ENCODE assay signal across 8 cellular contexts in genomic region chr4:18689308-18689915, GRCh38.
DNase-seq lines count a peak whose midpoint lies in the region; ATAC-seq and TF ChIP-seq lines count a peak whose summit lies in the region.

No MANE protein-coding gene starts in this region.

- peaks cover 2 to 11% of the 10 kb centered on the region in 2 donors for H3K4me1 ChIP-seq in neuronal stem cell (ENCODE audit: control insufficient read depth in 2 of 2, insufficient read depth in 1 of 2, low read depth in 1 of 2, low read length in 2 of 2)

- no peak overlapping the region for H2BK12ac ChIP-seq in neuronal stem cell (ENCODE audit: low read length)

- peaks cover 8% of the 10 kb centered on the region for H3K27me3 Mint-ChIP-seq in activated CD4-positive, alpha-beta memory T cell treated with anti-CD3 and anti-CD28 coated beads, Interleukin-2, amount 10 ng/mL, durations not matched to agents 7 days and 5 days

- CTCF ChIA-PET in activated CD4-positive, alpha-beta memory T cell treated with anti-CD3 and anti-CD28 coated beads, Interleukin-2, amount 10 ng/mL, durations not matched to agents 7 days and 5 days (lab: Charles Lee): no interaction called here

- no peak overlapping the region for H3K4me3 Mint-ChIP-seq in activated CD4-positive, alpha-beta memory T cell treated with anti-CD3 and anti-CD28 coated beads, Interleukin-2, amount 10 ng/mL, durations not matched to agents 7 days and 5 days

- no peak overlapping the region for H2AK5ac ChIP-seq in neuronal stem cell (ENCODE audit: low read depth, low read length)

- no peak overlapping the region for H3K23ac ChIP-seq in neuronal stem cell (ENCODE audit: low read depth, low read length, poor library complexity)

- ATAC-seq in HG02623 (IDR thresholded peaks at IDR 0.05; ENCODE audit: unreplicated experiment): peak; percentile 77

- peak; percentile 92 for TF ChIP-seq CTCF in fibroblast of pulmonary artery (IDR thresholded peaks at IDR 0.05; ENCODE audit: low read length, missing control alignments)

- H2BK120ac ChIP-seq in neuronal stem cell (ENCODE audit: low read depth, low read length): no peak overlapping the region

- H3K27ac Mint-ChIP-seq in activated CD4-positive, alpha-beta memory T cell treated with anti-CD3 and anti-CD28 coated beads, Interleukin-2, amount 10 ng/mL, durations not matched to agents 7 days and 5 days: no peak overlapping the region

- no peaks in the 10 kb centered on the region for H3K79me1 ChIP-seq in neuronal stem cell (ENCODE audit: low read depth, low read length)

- no peaks in the 10 kb centered on the region for H3K9me3 Mint-ChIP-seq in activated CD4-positive, alpha-beta memory T cell treated with anti-CD3 and anti-CD28 coated beads, Interleukin-2, amount 10 ng/mL, durations not matched to agents 7 days and 5 days

- peak; percentile 63 for DNase-seq in activated effector memory CD4-positive, alpha-beta T cell treated with anti-CD3 and anti-CD28 coated beads, Interleukin-2, amount 50 U/mL, for 16 hours
- no peak for DNase-seq in activated effector memory CD4-positive, alpha-beta T cell treated with Interleukin-2 at 50 U/mL for 16 hours
- DNase-seq in NCI-H2029 treated with DMSO at 0.1 percent for 48 hours (lab: John Stamatoyannopoulos, UW) (peak; percentile 5), fibroblast of pulmonary artery (ENCODE audit: low read depth) (peak; percentile 82), neuronal stem cell (ENCODE audit: low spot score) (peak; percentile 67)
- DNase-seq in activated CD4-positive, alpha-beta memory T cell treated with anti-CD3 and anti-CD28 coated beads, Interleukin-2, amount 10 ng/mL, durations not matched to agents 7 days and 5 days: peak; percentile 24
- DNase-seq in stimulated activated naive CD4-positive, alpha-beta T cell treated with Interleukin-2 at 50 U/mL for 16 hours (lab: John Stamatoyannopoulos, UW): no peak

- H3K36me3 ChIP-seq in neuronal stem cell (replicated peaks in 1 of 2; ENCODE audit: control insufficient read depth in 2 of 2, insufficient read depth in 2 of 2, low read length in 2 of 2): no peaks in the 10 kb centered on the region

- H3K18ac ChIP-seq in neuronal stem cell (ENCODE audit: low read length): no peak overlapping the region

- no peak overlapping the region for H3K14ac ChIP-seq in neuronal stem cell (ENCODE audit: low read length)

- no peak overlapping the region for H4K8ac ChIP-seq in neuronal stem cell (ENCODE audit: low read depth, low read length)

- no peak overlapping the region for H3K4me2 ChIP-seq in neuronal stem cell (ENCODE audit: insufficient read depth, low read length, poor library complexity, severe bottlenecking)

- no peak overlapping the region for H2BK5ac ChIP-seq in neuronal stem cell (ENCODE audit: low read length)

- H3K27ac ChIP-seq in neuronal stem cell (replicated peaks; ENCODE audit: low read length): no peak overlapping the region

- H3K36me3 Mint-ChIP-seq in activated CD4-positive, alpha-beta memory T cell treated with anti-CD3 and anti-CD28 coated beads, Interleukin-2, amount 10 ng/mL, durations not matched to agents 7 days and 5 days (ENCODE audit: low read depth): no peaks in the 10 kb centered on the region

- no peak overlapping the region for H3K4me3 ChIP-seq in fibroblast of pulmonary artery (replicated peaks; ENCODE audit: low read depth, low read length)
- H3K4me3 ChIP-seq in neuronal stem cell (ENCODE audit: low read length in 2 of 2): no peak overlapping the region

- no peak overlapping the region for H2BK15ac ChIP-seq in neuronal stem cell (ENCODE audit: low read length)

- H3K9ac ChIP-seq in neuronal stem cell (ENCODE audit: low read depth, low read length, poor library complexity): no peak overlapping the region

- H3K4ac ChIP-seq in neuronal stem cell (ENCODE audit: low read length): no peak overlapping the region

- WGBS in neuronal stem cell (ENCODE audit: extremely low coverage in 2 of 2, insufficient read length in 2 of 2, insufficient replicate concordance in 1 of 2), 2 donors: no CpG with 5 or more reads among the region's 6 CpGs

- H4K91ac ChIP-seq in neuronal stem cell (ENCODE audit: low read depth, low read length, poor library complexity): no peak overlapping the region

- no peaks in the 10 kb centered on the region for H3K4me1 Mint-ChIP-seq in activated CD4-positive, alpha-beta memory T cell treated with anti-CD3 and anti-CD28 coated beads, Interleukin-2, amount 10 ng/mL, durations not matched to agents 7 days and 5 days

- H2AFZ ChIP-seq in neuronal stem cell (ENCODE audit: low read length): no peak overlapping the region

- POLR2A ChIA-PET in activated CD4-positive, alpha-beta memory T cell treated with anti-CD3 and anti-CD28 coated beads, Interleukin-2, amount 10 ng/mL, durations not matched to agents 7 days and 5 days (lab: Charles Lee): no interaction called here

- no peaks in the 10 kb centered on the region for H3K27me3 ChIP-seq in neuronal stem cell (ENCODE audit: control insufficient read depth in 3 of 3, insufficient read depth in 3 of 3, low read depth in 1 of 3, low read length in 3 of 3)

- H3K9me3 ChIP-seq in neuronal stem cell (replicated peaks in 1 of 2; ENCODE audit: control insufficient read depth in 2 of 2, insufficient read depth in 1 of 2, low read depth in 1 of 2, low read length in 2 of 2): no peaks in the 10 kb centered on the region

Comparison
In these comparisons a context has a peak if more than half of its experiments do, and no peak if none do; other contexts are left out.
1. DNase-seq: peak in activated effector memory CD4-positive, alpha-beta T cell treated with anti-CD3 and anti-CD28 coated beads, Interleukin-2, amount 50 U/mL, for 16 hours (single experiment), NCI-H2029 treated with DMSO at 0.1 percent for 48 hours (single experiment), activated CD4-positive, alpha-beta memory T cell treated with anti-CD3 and anti-CD28 coated beads, Interleukin-2, amount 10 ng/mL, durations not matched to agents 7 days and 5 days (single experiment), fibroblast of pulmonary artery (single experiment) and neuronal stem cell (single experiment); none in activated effector memory CD4-positive, alpha-beta T cell treated with Interleukin-2 at 50 U/mL for 16 hours (single experiment) and stimulated activated naive CD4-positive, alpha-beta T cell treated with Interleukin-2 at 50 U/mL for 16 hours (single experiment).